ENCODE assay signal across 1 cellular context in genomic region chr12:27219693-27220056, GRCh38.
TF ChIP-seq lines count a peak whose summit lies in the region.

No MANE protein-coding gene starts in this region.

TF ChIP-seq in SK-N-SH treated with all-trans-retinoic acid at 6 μM for 48 hours, 23 proteins besides CTCF, POLR2A, EP300 and RAD21 (continued from another document):
- TF ChIP-seq, protein P1, sequence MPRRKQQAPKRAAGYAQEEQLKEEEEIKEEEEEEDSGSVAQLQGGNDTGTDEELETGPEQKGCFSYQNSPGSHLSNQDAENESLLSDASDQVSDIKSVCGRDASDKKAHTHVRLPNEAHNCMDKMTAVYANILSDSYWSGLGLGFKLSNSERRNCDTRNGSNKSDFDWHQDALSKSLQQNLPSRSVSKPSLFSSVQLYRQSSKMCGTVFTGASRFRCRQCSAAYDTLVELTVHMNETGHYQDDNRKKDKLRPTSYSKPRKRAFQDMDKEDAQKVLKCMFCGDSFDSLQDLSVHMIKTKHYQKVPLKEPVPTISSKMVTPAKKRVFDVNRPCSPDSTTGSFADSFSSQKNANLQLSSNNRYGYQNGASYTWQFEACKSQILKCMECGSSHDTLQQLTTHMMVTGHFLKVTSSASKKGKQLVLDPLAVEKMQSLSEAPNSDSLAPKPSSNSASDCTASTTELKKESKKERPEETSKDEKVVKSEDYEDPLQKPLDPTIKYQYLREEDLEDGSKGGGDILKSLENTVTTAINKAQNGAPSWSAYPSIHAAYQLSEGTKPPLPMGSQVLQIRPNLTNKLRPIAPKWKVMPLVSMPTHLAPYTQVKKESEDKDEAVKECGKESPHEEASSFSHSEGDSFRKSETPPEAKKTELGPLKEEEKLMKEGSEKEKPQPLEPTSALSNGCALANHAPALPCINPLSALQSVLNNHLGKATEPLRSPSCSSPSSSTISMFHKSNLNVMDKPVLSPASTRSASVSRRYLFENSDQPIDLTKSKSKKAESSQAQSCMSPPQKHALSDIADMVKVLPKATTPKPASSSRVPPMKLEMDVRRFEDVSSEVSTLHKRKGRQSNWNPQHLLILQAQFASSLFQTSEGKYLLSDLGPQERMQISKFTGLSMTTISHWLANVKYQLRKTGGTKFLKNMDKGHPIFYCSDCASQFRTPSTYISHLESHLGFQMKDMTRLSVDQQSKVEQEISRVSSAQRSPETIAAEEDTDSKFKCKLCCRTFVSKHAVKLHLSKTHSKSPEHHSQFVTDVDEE (CRISPR knock-in tag; IDR thresholded peaks at IDR 0.05) = no peak
- TF ChIP-seq, protein P2, sequence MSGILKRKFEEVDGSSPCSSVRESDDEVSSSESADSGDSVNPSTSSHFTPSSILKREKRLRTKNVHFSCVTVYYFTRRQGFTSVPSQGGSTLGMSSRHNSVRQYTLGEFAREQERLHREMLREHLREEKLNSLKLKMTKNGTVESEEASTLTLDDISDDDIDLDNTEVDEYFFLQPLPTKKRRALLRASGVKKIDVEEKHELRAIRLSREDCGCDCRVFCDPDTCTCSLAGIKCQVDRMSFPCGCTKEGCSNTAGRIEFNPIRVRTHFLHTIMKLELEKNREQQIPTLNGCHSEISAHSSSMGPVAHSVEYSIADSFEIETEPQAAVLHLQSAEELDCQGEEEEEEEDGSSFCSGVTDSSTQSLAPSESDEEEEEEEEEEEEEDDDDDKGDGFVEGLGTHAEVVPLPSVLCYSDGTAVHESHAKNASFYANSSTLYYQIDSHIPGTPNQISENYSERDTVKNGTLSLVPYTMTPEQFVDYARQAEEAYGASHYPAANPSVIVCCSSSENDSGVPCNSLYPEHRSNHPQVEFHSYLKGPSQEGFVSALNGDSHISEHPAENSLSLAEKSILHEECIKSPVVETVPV (CRISPR knock-in tag; IDR thresholded peaks at IDR 0.05) = no peak
- no peak for TF ChIP-seq BACH2 (CRISPR knock-in tag; IDR thresholded peaks at IDR 0.05; ENCODE audit: borderline replicate concordance)
- no peak for TF ChIP-seq ZNF8 (CRISPR knock-in tag; IDR thresholded peaks at IDR 0.05)
